Comparison of ENCODE assay signal across 29 cellular contexts in the genomic region with DNA sequence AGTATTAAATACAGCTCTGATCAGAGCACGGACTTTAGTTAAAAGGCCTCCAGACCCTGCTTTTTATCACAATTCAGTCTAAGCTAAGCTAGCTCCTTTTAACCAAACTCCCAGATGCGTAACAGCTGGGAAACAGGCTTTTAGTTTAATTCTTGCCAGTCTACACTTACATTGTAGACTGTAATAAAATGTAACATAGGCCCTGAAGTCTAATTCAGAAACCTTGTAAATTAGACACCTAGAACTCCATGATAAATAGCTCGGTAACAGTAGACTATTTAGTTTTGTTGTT.
"Had no signal": no experiment of that assay in that cellular context is flagged by ENCODE, and none has a peak within 500 bp of the region (broad histone marks: within the 10 kb centered on the region; RNA-seq: fewer than 3 reads in every experiment).

No MANE protein-coding gene starts in this region.

- H2AFZ ChIP-seq: neural progenitor cell, parathyroid adenoma had no signal

- H3K27me3 Mint-ChIP-seq: memory B cell; naive thymus-derived CD4-positive, alpha-beta T cell; progenitor cell of endocrine pancreas; stimulated activated naive CD8-positive, alpha-beta T cell treated with anti-CD3 and anti-CD28 coated beads, Interleukin-15, amount 100 ng/mL, for 72 hours; type B pancreatic cell had no signal

- H3K27ac ChIP-seq: epithelial cell of prostate, foreskin keratinocyte, left ventricle myocardium inferior, neural progenitor cell, parathyroid adenoma, right atrium auricular region, skin epidermis, thyroid gland had no signal

- H3K4me2 ChIP-seq: neural progenitor cell had no signal

- H3K27me3 ChIP-seq: foreskin keratinocyte, heart right ventricle, neural progenitor cell, right atrium auricular region, thyroid gland had no signal

- H3K9ac ChIP-seq: neural progenitor cell, parathyroid adenoma had no signal

- H3K36me3 ChIP-seq: neural progenitor cell, right atrium auricular region, thyroid gland had no signal

- H3K9me3 Mint-ChIP-seq: immature natural killer cell; memory B cell; nephron; neural progenitor cell; stimulated activated naive CD8-positive, alpha-beta T cell treated with anti-CD3 and anti-CD28 coated beads, Interleukin-15, amount 100 ng/mL, for 72 hours; type B pancreatic cell had no signal

- H3K4me3 ChIP-seq: heart right ventricle, left ventricle myocardium inferior, lung, mucosa of descending colon, neural progenitor cell, right atrium auricular region, skin epidermis, thyroid gland had no signal

- H3K27ac Mint-ChIP-seq: immature natural killer cell, memory B cell, nephron, neural progenitor cell, type B pancreatic cell had no signal

- DNase-seq: cerebellar nuclear complex; cortex of kidney; effector CD4-positive, alpha-beta T cell; foreskin keratinocyte; heart right ventricle; hypothalamus; immature natural killer cell; islet precursor cell; kidney glomerular epithelial cell; left colon; left ventricle myocardium inferior; mucosa of descending colon; naive thymus-derived CD4-positive, alpha-beta T cell; stimulated activated CD4-positive, alpha-beta T cell treated with anti-CD3 and anti-CD28 coated beads, Interleukin-15, amount 100 ng/mL, for 24 hours; stimulated activated CD4-positive, alpha-beta T cell treated with anti-CD3 and anti-CD28 coated beads, Interleukin-2, amount 100 ng/mL, for 48 hours; stimulated activated naive CD4-positive, alpha-beta T cell; stimulated activated naive CD8-positive, alpha-beta T cell treated with anti-CD3 and anti-CD28 coated beads, Interleukin-15, amount 100 ng/mL, for 72 hours; thyroid gland had no signal

- H3K4me3 Mint-ChIP-seq: immature natural killer cell; memory B cell; nephron; neural progenitor cell; stimulated activated naive CD8-positive, alpha-beta T cell treated with anti-CD3 and anti-CD28 coated beads, Interleukin-15, amount 100 ng/mL, for 72 hours; type B pancreatic cell had no signal

- ATAC-seq: esophagus mucosa; foreskin keratinocyte; left colon; mucosa of descending colon; naive thymus-derived CD4-positive, alpha-beta T cell; stimulated activated naive CD8-positive, alpha-beta T cell treated with anti-CD3 and anti-CD28 coated beads, Interleukin-15, amount 100 ng/mL, for 72 hours had no signal

- H3K4me1 ChIP-seq: neural progenitor cell, parathyroid adenoma, thyroid gland had no signal

- H3K9me3 ChIP-seq: heart right ventricle, left ventricle myocardium inferior, mucosa of descending colon, right atrium auricular region, thyroid gland had no signal

- H3K4me1 Mint-ChIP-seq: neural progenitor cell; stimulated activated naive CD8-positive, alpha-beta T cell treated with anti-CD3 and anti-CD28 coated beads, Interleukin-15, amount 100 ng/mL, for 72 hours had no signal
